Comparison of ENCODE assay signal across 1 cellular context in genomic region chr10:70683601-70684329, GRCh38.
TF ChIP-seq lines count a peak whose summit lies in the region.

No MANE protein-coding gene starts in this region.

TF ChIP-seq in K562, 482 proteins besides CTCF, POLR2A, EP300 and RAD21 (continues in another document):
- TF ChIP-seq GTF2B (IDR thresholded peaks at IDR 0.05; ENCODE audit: extremely low read depth, insufficient read length) (no peak), AFF1 (IDR thresholded peaks at IDR 0.05; ENCODE audit: low read depth in 1 of 2, partially characterized antibody in 2 of 2) (no peak), ZNF277 (CRISPR knock-in tag; IDR thresholded peaks at IDR 0.05; ENCODE audit: borderline replicate concordance) (no peak), ATF3 (IDR thresholded peaks at IDR 0.05) (no peak), ATF3 (CRISPR knock-in tag; conservative IDR thresholded peaks at IDR 0.05) (no peak), ZBTB49 (CRISPR knock-in tag; IDR thresholded peaks at IDR 0.05; ENCODE audit: borderline replicate concordance) (no peak), ZNF280A (IDR thresholded peaks at IDR 0.05; ENCODE audit: low read depth, partially characterized antibody) (no peak), TCF15 (CRISPR knock-in tag; IDR thresholded peaks at IDR 0.05) (no peak), BRF1 (IDR thresholded peaks at IDR 0.05; ENCODE audit: borderline replicate concordance, extremely low read depth, insufficient read length) (no peak), ARHGAP35 (IDR thresholded peaks at IDR 0.05; ENCODE audit: partially characterized antibody) (no peak), SMAD4 (CRISPR knock-in tag; conservative IDR thresholded peaks at IDR 0.05) (no peak; the same call in 1 of the 2 replicates), CBFA2T3 (IDR thresholded peaks at IDR 0.05) (0 out of 2 replicates have a peak, but pooled peaks have one; percentile 13), ZNF444 (CRISPR knock-in tag; IDR thresholded peaks at IDR 0.05) (no peak), JUNB (CRISPR knock-in tag; conservative IDR thresholded peaks at IDR 0.05) (no peak), CLOCK (CRISPR knock-in tag; IDR thresholded peaks at IDR 0.05; ENCODE audit: borderline replicate concordance) (no peak), ZNF766 (CRISPR knock-in tag; conservative IDR thresholded peaks at IDR 0.05) (0 out of 2 replicates have a peak, but pooled peaks have one; percentile 5), MCM2 (IDR thresholded peaks at IDR 0.05; ENCODE audit: low read depth) (no peak), HNRNPLL (IDR thresholded peaks at IDR 0.05; ENCODE audit: low read depth, low read length, poor library complexity, severe bottlenecking) (no peak), C11orf30 (IDR thresholded peaks at IDR 0.05; ENCODE audit: low read depth) (no peak), ZHX1 (conservative IDR thresholded peaks at IDR 0.05; ENCODE audit: low read length) (no peak), ARNT (IDR thresholded peaks at IDR 0.05) (no peak), MAX (CRISPR knock-in tag; IDR thresholded peaks at IDR 0.05) (no peak), ZNF436 (CRISPR knock-in tag; IDR thresholded peaks at IDR 0.05) (no peak), STAG1 (CRISPR knock-in tag; IDR thresholded peaks at IDR 0.05; ENCODE audit: borderline replicate concordance) (no peak), ZNF785 (CRISPR knock-in tag; IDR thresholded peaks at IDR 0.05) (no peak), SREBF2 (CRISPR knock-in tag; IDR thresholded peaks at IDR 0.05) (no peak), CBX5 (IDR thresholded peaks at IDR 0.05; ENCODE audit: borderline replicate concordance, low read depth) (no peak), TSC22D4 (tag; IDR thresholded peaks at IDR 0.05) (no peak), COPS2 (conservative IDR thresholded peaks at IDR 0.05) (no peak), BACH1 (tag; IDR thresholded peaks at IDR 0.05) (no peak), CEBPB (tag; IDR thresholded peaks at IDR 0.05) (no peak), IFI16 (CRISPR knock-in tag; IDR thresholded peaks at IDR 0.05) (no peak), PYGO2 (tag; IDR thresholded peaks at IDR 0.05) (no peak), BMI1 (IDR thresholded peaks at IDR 0.05; ENCODE audit: low read length) (no peak), HOMEZ (CRISPR knock-in tag; IDR thresholded peaks at IDR 0.05) (no peak), ETS2 (tag; IDR thresholded peaks at IDR 0.05; ENCODE audit: borderline replicate concordance, poor library complexity, severe bottlenecking) (no peak), ZC3H4 (CRISPR knock-in tag; IDR thresholded peaks at IDR 0.05; ENCODE audit: borderline replicate concordance) (no peak), TCF7L2 (IDR thresholded peaks at IDR 0.05; ENCODE audit: low read depth, low read length) (no peak), SIRT6 (IDR thresholded peaks at IDR 0.05; ENCODE audit: low read depth, low read length) (no peak), ZNF146 (CRISPR knock-in tag; IDR thresholded peaks at IDR 0.05; ENCODE audit: unreplicated experiment) (no peak), POU5F1 (IDR thresholded peaks at IDR 0.05; ENCODE audit: borderline replicate concordance, low read depth, low read length, partially characterized antibody) (no peak)
